ENCODE assay signal across 33 cellular contexts in genomic region chr12:52600941-52601481, GRCh38. TPM values are rescaled to one million over a fixed set of nuclear protein-coding genes. Genes with fewer than 3 reads are reported as not detected.
DNase-seq lines count a peak whose midpoint lies in the region; ATAC-seq and TF ChIP-seq lines count a peak whose summit lies in the region.
"Had no signal": no experiment of that assay in that cellular context is flagged by ENCODE, and none has a peak within 500 bp of the region (broad histone marks: within the 10 kb centered on the region; RNA-seq: fewer than 3 reads in every experiment).

KRT72 (minus strand) TSS chr12:52601463; CDS start chr12:52601452, 11 bp downstream.

- intact Hi-C loops in natural killer cell (cut with micrococcal nuclease) = no loop called here
- intact Hi-C loops in naive thymus-derived CD4-positive, alpha-beta T cell (cut with micrococcal nuclease) = no loop called here

- H3K36me3 Mint-ChIP-seq in natural killer cell = no peaks in the 10 kb centered on the region
- H3K36me3 Mint-ChIP-seq in natural killer cell treated with Interleukin-12 subunit alpha and Interleukin-12 subunit beta and Interleukin-15 and Interleukin-18, amount 100 ng/mL, for 72 hours = no peaks in the 10 kb centered on the region
- peaks cover 5 to 28% (median 12%) of the 10 kb centered on the region in 5 donors for H3K36me3 Mint-ChIP-seq in naive thymus-derived CD4-positive, alpha-beta T cell

- no peaks in the 10 kb centered on the region for H3K9me3 Mint-ChIP-seq in natural killer cell
- no peaks in the 10 kb centered on the region for H3K9me3 Mint-ChIP-seq in natural killer cell treated with Interleukin-12 subunit alpha and Interleukin-12 subunit beta and Interleukin-15 and Interleukin-18, amount 100 ng/mL, for 72 hours
- peaks cover 0 to 4% (median 0%) of the 10 kb centered on the region in 11 donors for H3K9me3 Mint-ChIP-seq in naive thymus-derived CD4-positive, alpha-beta T cell
- H3K9me3 Mint-ChIP-seq: activated CD8-positive, alpha-beta T cell treated with anti-CD3 and anti-CD28 coated beads for 36 hours; dendritic cell treated with granulocyte-macrophage colony-stimulating factor and Interleukin-4, amounts not matched to agents 40 ng/mL and 50 ng/mL, for 4 days; nephron had no signal

- no peak within 1 kb of the TSS for H3K27ac Mint-ChIP-seq in natural killer cell
- H3K27ac Mint-ChIP-seq in natural killer cell treated with Interleukin-12 subunit alpha and Interleukin-12 subunit beta and Interleukin-15 and Interleukin-18, amount 100 ng/mL, for 72 hours = peak within 1 kb of the TSS in 1 of 2 donors; percentile 20
- peak within 1 kb of the TSS in 8 of 9 donors; percentile 37 to 97 (median 93) for H3K27ac Mint-ChIP-seq in naive thymus-derived CD4-positive, alpha-beta T cell
- H3K27ac Mint-ChIP-seq: activated CD8-positive, alpha-beta T cell treated with anti-CD3 and anti-CD28 coated beads for 36 hours; dendritic cell treated with granulocyte-macrophage colony-stimulating factor and Interleukin-4, amounts not matched to agents 40 ng/mL and 50 ng/mL, for 4 days; nephron had no signal

- H3K4me1 Mint-ChIP-seq in natural killer cell = peaks cover 11 to 17% of the 10 kb centered on the region in 2 donors
- peaks cover 11 to 23% of the 10 kb centered on the region in 2 donors for H3K4me1 Mint-ChIP-seq in natural killer cell treated with Interleukin-12 subunit alpha and Interleukin-12 subunit beta and Interleukin-15 and Interleukin-18, amount 100 ng/mL, for 72 hours (ENCODE audit: low read depth in 2 of 2)
- H3K4me1 Mint-ChIP-seq in naive thymus-derived CD4-positive, alpha-beta T cell = peaks cover 18 to 72% (median 61%) of the 10 kb centered on the region in 7 donors
- H3K4me1 Mint-ChIP-seq: nephron had no signal

- H3K4me3 Mint-ChIP-seq in natural killer cell = no peak within 1 kb of the TSS
- H3K4me3 Mint-ChIP-seq in natural killer cell treated with Interleukin-12 subunit alpha and Interleukin-12 subunit beta and Interleukin-15 and Interleukin-18, amount 100 ng/mL, for 72 hours = no peak within 1 kb of the TSS
- H3K4me3 Mint-ChIP-seq in naive thymus-derived CD4-positive, alpha-beta T cell = peak within 1 kb of the TSS in 6 of 10 donors; percentile 29 to 71 (median 64)
- H3K4me3 Mint-ChIP-seq: activated CD8-positive, alpha-beta T cell treated with anti-CD3 and anti-CD28 coated beads for 36 hours; dendritic cell treated with granulocyte-macrophage colony-stimulating factor and Interleukin-4, amounts not matched to agents 40 ng/mL and 50 ng/mL, for 4 days; nephron had no signal

- TF ChIP-seq CTCF in natural killer cell (IDR thresholded peaks at IDR 0.05) = no peak

- DNase-seq in natural killer cell (no peak), ecto neural progenitor cell (ENCODE audit: low spot score) (peak; percentile 43), NCI-H2107 (lab: John Stamatoyannopoulos, UW) (no peak), caudate nucleus (lab: John Stamatoyannopoulos, UW) (no peak), occipital lobe (lab: John Stamatoyannopoulos, UW) (no peak)
- DNase-seq in natural killer cell treated with Interleukin-12 subunit alpha and Interleukin-12 subunit beta and Interleukin-15 and Interleukin-18, amount 100 ng/mL, for 72 hours (ENCODE audit: low spot score) = no peak
- peak in 1 of 9 donors; percentile 12 for DNase-seq in naive thymus-derived CD4-positive, alpha-beta T cell
- DNase-seq: activated CD4-positive, CD25-positive, alpha-beta regulatory T cell; activated CD8-positive, alpha-beta T cell treated with anti-CD3 and anti-CD28 coated beads for 36 hours; activated naive CD4-positive, alpha-beta T cell treated with anti-CD3 and anti-CD28 coated beads, Interleukin-2, amount 50 U/mL, for 16 hours; activated T-cell treated with anti-CD3 and anti-CD28 coated beads, Interleukin-2, amount 50 U/mL, for 1 hour; HCEC 1CT; KBM-7; MG63; NCI-H1105 treated with DMSO at 0.1 percent for 48 hours; NCI-H2029; NCI-H526 treated with DMSO at 0.1 percent for 48 hours; Peyer's patch; SJCRH30; stimulated activated CD4-positive, alpha-beta T cell treated with anti-CD3 and anti-CD28 coated beads, Interleukin-2, amount 100 ng/mL, for 48 hours; T-helper 1 cell had no signal

- POLR2A ChIA-PET in naive thymus-derived CD4-positive, alpha-beta T cell (lab: Charles Lee) = interaction anchor here (2.1 to 2.3 kb wide), 2 partner anchors 9 to 12 kb away, joined by 5 to 10 read pairs; no protein-coding TSS in a partner anchor

- no peaks in the 10 kb centered on the region for H3K9me3 ChIP-seq in naive thymus-derived CD4-positive, alpha-beta T cell (ENCODE audit: control insufficient read depth in 2 of 3, low read length in 3 of 3)
- H3K9me3 ChIP-seq: gastroesophageal sphincter, MG63, Peyer's patch, SJCRH30, upper lobe of left lung had no signal

- no peaks in the 10 kb centered on the region for H3K27me3 ChIP-seq in naive thymus-derived CD4-positive, alpha-beta T cell (ENCODE audit: control insufficient read depth in 2 of 2, insufficient read depth in 2 of 2, low read length in 2 of 2)
- H3K27me3 ChIP-seq: Peyer's patch had no signal

- no peak within 1 kb of the TSS for H3K27ac ChIP-seq in naive thymus-derived CD4-positive, alpha-beta T cell (ENCODE audit: low read depth, low read length)
- H3K27ac ChIP-seq in caudate nucleus (ENCODE audit: low read depth, low read length) = no peak within 1 kb of the TSS
- H3K27ac ChIP-seq: C4-2B, cardiac muscle cell, gastroesophageal sphincter, hepatocyte, parathyroid adenoma, Peyer's patch, SJCRH30, upper lobe of left lung had no signal

- no peak for ATAC-seq in natural killer cell
- no peak for ATAC-seq in natural killer cell treated with Interleukin-12 subunit alpha and Interleukin-12 subunit beta and Interleukin-15 and Interleukin-18, amount 100 ng/mL, for 72 hours
- no peak for ATAC-seq in naive thymus-derived CD4-positive, alpha-beta T cell
- ATAC-seq: activated CD8-positive, alpha-beta T cell treated with anti-CD3 and anti-CD28 coated beads for 36 hours; gastroesophageal sphincter; right cardiac atrium had no signal

- peaks cover 0 to 40% of the 10 kb centered on the region in 2 donors for H3K4me1 ChIP-seq in naive thymus-derived CD4-positive, alpha-beta T cell (ENCODE audit: control insufficient read depth in 2 of 2, insufficient read depth in 2 of 2, low read length in 2 of 2)
- H3K4me1 ChIP-seq: gastroesophageal sphincter, Peyer's patch, SJCRH30, upper lobe of left lung had no signal

- H3K4me3 ChIP-seq in naive thymus-derived CD4-positive, alpha-beta T cell (ENCODE audit: low read length) = no peak within 1 kb of the TSS
- H3K4me3 ChIP-seq: cardiac muscle cell, gastroesophageal sphincter, hepatocyte, MG63, Peyer's patch, SJCRH30, upper lobe of left lung had no signal

- H3K27me3 Mint-ChIP-seq in natural killer cell (ENCODE audit: low read depth in 2 of 2) = peaks cover 0 to 31% of the 10 kb centered on the region in 2 donors
- H3K27me3 Mint-ChIP-seq in natural killer cell treated with Interleukin-12 subunit alpha and Interleukin-12 subunit beta and Interleukin-15 and Interleukin-18, amount 100 ng/mL, for 72 hours = peaks cover 5 to 15% of the 10 kb centered on the region in 2 donors
- H3K27me3 Mint-ChIP-seq in naive thymus-derived CD4-positive, alpha-beta T cell = peaks cover 0 to 32% (median 0%) of the 10 kb centered on the region in 5 donors

- CTCF ChIA-PET in naive thymus-derived CD4-positive, alpha-beta T cell (lab: Charles Lee) = no interaction called here

- no peaks in the 10 kb centered on the region for H3K36me3 ChIP-seq in naive thymus-derived CD4-positive, alpha-beta T cell (ENCODE audit: control insufficient read depth in 2 of 3, insufficient read depth in 3 of 3, low read length in 3 of 3)
- H3K36me3 ChIP-seq: cardiac muscle cell, gastroesophageal sphincter, MG63, Peyer's patch, SJCRH30, upper lobe of left lung had no signal

RNA-seq across cellular contexts. Expression of gene KRT72, which starts in this region (rescaled TPM):
- total RNA-seq in natural killer cell (100 to 1,000 TPM in 1 of 3 donors, 10 to 100 TPM in 2; 21.9 to 136 (median 38.0) TPM), occipital lobe (not detected)
- under 1 TPM in 1 of 2 donors, not detected in 1; 0.43 TPM for total RNA-seq in natural killer cell treated with Interleukin-12 subunit alpha and Interleukin-12 subunit beta and Interleukin-15 and Interleukin-18, amount 100 ng/mL, for 72 hours
- 100 to 1,000 TPM in 3 of 5 experiments, 10 to 100 TPM in 1, 1 to 10 TPM in 1; 2.1 to 149 (median 104) TPM for total RNA-seq in naive thymus-derived CD4-positive, alpha-beta T cell
- under 1 TPM in 1 of 2 donors, not detected in 1; 0.71 TPM for polyA plus RNA-seq in naive thymus-derived CD4-positive, alpha-beta T cell
- total RNA-seq: cardiac muscle cell, Daoy, fibroblast of lung, gastroesophageal sphincter, hepatocyte, HT1080, right cardiac atrium, SJCRH30 had no signal
- polyA plus RNA-seq: cardiac muscle cell, fibroblast of lung, hepatocyte, right cardiac atrium had no signal

Comparison
In these comparisons a context has a peak if more than half of its experiments do, and no peak if none do; other contexts are left out.
1. H3K27ac Mint-ChIP-seq: peak in naive thymus-derived CD4-positive, alpha-beta T cell (8 of 9); none in natural killer cell (0 of 2).
2. H3K4me3 Mint-ChIP-seq: peak in naive thymus-derived CD4-positive, alpha-beta T cell (6 of 10); none in natural killer cell (single experiment) and natural killer cell treated with Interleukin-12 subunit alpha and Interleukin-12 subunit beta and Interleukin-15 and Interleukin-18, amount 100 ng/mL, for 72 hours (single experiment).